Comparison of ENCODE assay signal across 12 cellular contexts in the genomic region with DNA sequence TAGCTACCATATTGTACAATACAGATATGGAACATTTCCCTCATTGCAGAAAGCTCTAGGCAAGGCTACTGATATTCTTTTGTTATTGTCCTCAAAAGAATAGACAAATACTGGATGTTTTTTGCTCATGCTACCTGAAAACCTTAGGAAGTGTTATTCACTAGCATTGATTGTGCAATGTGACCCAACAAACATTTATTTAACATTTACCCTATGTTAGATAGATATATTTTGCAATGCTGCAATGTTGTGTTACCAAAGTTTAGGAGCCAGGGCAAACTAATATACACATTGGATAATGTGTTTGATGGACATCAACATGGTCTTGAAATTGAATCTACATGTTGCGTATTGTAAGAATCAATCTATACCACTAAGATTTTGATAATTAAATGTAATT.
A peak's percentile ranks its signal among the peaks of the same experiment; 100 is the strongest.
DNase-seq lines count a peak whose midpoint lies in the region; ATAC-seq and TF ChIP-seq lines count a peak whose summit lies in the region.
"Had no signal": no experiment of that assay in that cellular context is flagged by ENCODE, and none has a peak within 500 bp of the region (broad histone marks: within the 10 kb centered on the region; RNA-seq: fewer than 3 reads in every experiment).

No MANE protein-coding gene starts in this region.

- H3K36me3 ChIP-seq in HCT116 (ENCODE audit: control insufficient read depth in 1 of 2, insufficient read depth in 2 of 2, low read length in 2 of 2) (no peaks in the 10 kb centered on the region), liver (ENCODE audit: control insufficient read depth in 4 of 4, insufficient read depth in 3 of 4, low read depth in 1 of 4, low read length in 3 of 4) (no peaks in the 10 kb centered on the region), osteoblast (ENCODE audit: insufficient read depth, low read length) (no peaks in the 10 kb centered on the region), MM.1S (replicated peaks; ENCODE audit: insufficient read depth, low read length) (no peaks in the 10 kb centered on the region)
- H3K36me3 ChIP-seq: SJSA1 had no signal

- H3K27ac ChIP-seq in HCT116 (ENCODE audit: low read depth, low read length) (no peak overlapping the region), liver (ENCODE audit: low read depth in 1 of 2, low read length in 2 of 2) (no peak overlapping the region), osteoblast (ENCODE audit: low read depth, low read length) (no peak overlapping the region), MM.1S (ENCODE audit: low read length) (no peak overlapping the region)
- H3K27ac ChIP-seq: SJSA1 had no signal

- 96% methylated on average over 1 of the region's 1 CpG for WGBS in liver

- H3K9me3 ChIP-seq in HCT116 (ENCODE audit: control insufficient read depth in 1 of 2, insufficient read depth in 1 of 2, low read depth in 1 of 2, low read length in 2 of 2): no peaks in the 10 kb centered on the region
- no peaks in the 10 kb centered on the region for H3K9me3 ChIP-seq in liver (ENCODE audit: control insufficient read depth in 4 of 4, low read length in 3 of 4)
- no peaks in the 10 kb centered on the region for H3K9me3 ChIP-seq in osteoblast (ENCODE audit: low read depth, low read length)
- no peaks in the 10 kb centered on the region for H3K9me3 ChIP-seq in MM.1S (replicated peaks; ENCODE audit: insufficient read depth, low read length)
- H3K9me3 ChIP-seq: SJSA1 had no signal

- TF ChIP-seq POLR2A in HCT116 (IDR thresholded peaks at IDR 0.05; ENCODE audit: borderline replicate concordance, extremely low read depth, insufficient read depth, insufficient read length): no peak

- H3K4me1 ChIP-seq in HCT116 (ENCODE audit: control insufficient read depth in 1 of 2, insufficient read depth in 2 of 2, low read length in 2 of 2) (no peaks in the 10 kb centered on the region), liver (ENCODE audit: control insufficient read depth in 4 of 4, insufficient read depth in 4 of 4, low read length in 3 of 4) (peaks cover 0 to 19% (median 6%) of the 10 kb centered on the region in 4 donors), osteoblast (ENCODE audit: insufficient read depth, low read length) (peaks cover 21% of the 10 kb centered on the region), MM.1S (ENCODE audit: low read length) (no peaks in the 10 kb centered on the region)
- H3K4me1 ChIP-seq: SJSA1 had no signal

- CTCF ChIA-PET in HCT116 (lab: Charles Lee): interaction anchor here (0.7 to 1.3 kb wide), 6 partner anchors 10 to 622 kb away, joined by 3 to 12 read pairs (median 6); no protein-coding TSS in a partner anchor

- intact Hi-C loops in HCT116 (cut with micrococcal nuclease): loop anchor here (1.0 kb wide), 1 partner anchor 327 kb away; no protein-coding TSS in a partner anchor

- TF ChIP-seq RAD21 in HCT116 (IDR thresholded peaks at IDR 0.05; ENCODE audit: low read depth) (no peak), liver (IDR thresholded peaks at IDR 0.05) (no peak)

- H3F3A ChIP-seq in MM.1S (ENCODE audit: insufficient read depth, low read length): no peaks in the 10 kb centered on the region

- TF ChIP-seq CTCF in HCT116 (IDR thresholded peaks at IDR 0.05 in 2 of 3, conservative IDR thresholded peaks at IDR 0.05 in 1 of 3; ENCODE audit: borderline replicate concordance in 1 of 3, insufficient read depth in 1 of 3, low read depth in 2 of 3, low read length in 2 of 3): no peak
- no peak for TF ChIP-seq CTCF in liver (IDR thresholded peaks at IDR 0.05; ENCODE audit: low read depth, low read length, missing input control)
- TF ChIP-seq CTCF in osteoblast (IDR thresholded peaks at IDR 0.05; ENCODE audit: extremely low read depth, low read depth, low read length): no peak
- no peak for TF ChIP-seq CTCF in MM.1S (IDR thresholded peaks at IDR 0.05; ENCODE audit: low read length)

- no peak for ATAC-seq in HCT116
- no peak for ATAC-seq in HG03457 (IDR thresholded peaks at IDR 0.05; ENCODE audit: unreplicated experiment)

- H4K20me1 ChIP-seq in HCT116 (ENCODE audit: insufficient read depth) (no peaks in the 10 kb centered on the region), osteoblast (ENCODE audit: insufficient read depth, low read length) (no peaks in the 10 kb centered on the region), MM.1S (ENCODE audit: insufficient read depth, low read length) (no peaks in the 10 kb centered on the region)

- H3K27me3 ChIP-seq in HCT116 (ENCODE audit: insufficient read depth, low read length) (0 out of 2 replicates have a peak, but pooled peaks cover under 1% of the 10 kb centered on the region), liver (ENCODE audit: control insufficient read depth in 4 of 4, insufficient read depth in 4 of 4, low read length in 3 of 4) (no peaks in the 10 kb centered on the region), osteoblast (ENCODE audit: insufficient read depth, low read length) (no peaks in the 10 kb centered on the region), MM.1S (replicated peaks; ENCODE audit: insufficient read depth, low read length) (no peaks in the 10 kb centered on the region)
- H3K27me3 ChIP-seq: SJSA1 had no signal

- no TSS peak for BruUV-seq in HCT116 (replicated peaks; lab: Mats Ljungman, UMichigan)

- DNase-seq in HCT116 (ENCODE audit: low read depth, low spot score): no peak
- peak; percentile 58 for DNase-seq in NCI-H69 (lab: John Stamatoyannopoulos, UW)
- DNase-seq in osteoblast (ENCODE audit: insufficient read length, low spot score, missing footprints): no peak
- DNase-seq in activated effector memory CD4-positive, alpha-beta T cell treated with anti-CD3 and anti-CD28 coated beads, Interleukin-2, amount 50 U/mL, for 16 hours: no peak
- DNase-seq in MM.1S: no peak
- DNase-seq: CD4-positive, alpha-beta memory T cell; DND-41; MV-4-11; NCI-H1436 treated with DMSO at 0.1 percent for 48 hours had no signal

- H3K4me2 ChIP-seq in HCT116 (ENCODE audit: low read length) (no peak overlapping the region), osteoblast (ENCODE audit: insufficient read depth, low read length) (no peak overlapping the region), MM.1S (ENCODE audit: low read depth, low read length) (no peak overlapping the region)

- no peak overlapping the region for H3K9ac ChIP-seq in HCT116 (ENCODE audit: low read length)
- H3K9ac ChIP-seq in liver (ENCODE audit: low read depth in 1 of 2, low read length in 2 of 2): no peak overlapping the region
- H3K9ac ChIP-seq in MM.1S (ENCODE audit: low read length): no peak overlapping the region

- H3K4me3 ChIP-seq in HCT116 (replicated peaks in 1 of 2; ENCODE audit: low read depth in 1 of 2, low read length in 2 of 2) (no peak overlapping the region), liver (ENCODE audit: low read depth in 1 of 3, low read length in 3 of 3) (no peak overlapping the region), osteoblast (ENCODE audit: insufficient read depth, low read length) (no peak overlapping the region), MM.1S (ENCODE audit: low read length) (no peak overlapping the region)
- H3K4me3 ChIP-seq: SJSA1 had no signal

- H2AFZ ChIP-seq in HCT116 (ENCODE audit: low read depth, low read length, poor library complexity, severe bottlenecking) (peak overlapping the region; percentile 75), osteoblast (ENCODE audit: low read length) (peak overlapping the region; percentile 53), MM.1S (ENCODE audit: low read length) (no peak overlapping the region)

- H3K79me2 ChIP-seq in HCT116 (ENCODE audit: insufficient read depth, low read length): no peaks in the 10 kb centered on the region
- H3K79me2 ChIP-seq in osteoblast (ENCODE audit: insufficient read depth, low read length): no peaks in the 10 kb centered on the region
- no peaks in the 10 kb centered on the region for H3K79me2 ChIP-seq in MM.1S (ENCODE audit: low read length)

- RAD21 ChIA-PET in HCT116 (lab: Charles Lee; ENCODE audit: low non-redundant PET in 1 of 2, low total read pairs in 2 of 2, uncharacterized antibody in 2 of 2, unreplicated experiment in 2 of 2): interaction anchor here in 1 of 2 experiments (0.7 kb wide), 1 partner anchor 62 kb away, joined by 3 read pairs; no protein-coding TSS in a partner anchor

- POLR2A ChIA-PET in HCT116 (lab: Charles Lee): no interaction called here

- H3K9me2 ChIP-seq in HCT116 (ENCODE audit: insufficient read depth) (no peaks in the 10 kb centered on the region), MM.1S (replicated peaks; ENCODE audit: insufficient read depth, low read length) (no peaks in the 10 kb centered on the region)

TF ChIP-seq in HCT116, 20 proteins besides CTCF, POLR2A, EP300 and RAD21 (continues in another document):
- TF ChIP-seq SIN3A (IDR thresholded peaks at IDR 0.05; ENCODE audit: low read depth) (no peak), YY1 (IDR thresholded peaks at IDR 0.05; ENCODE audit: extremely low read depth, insufficient replicate concordance, low read depth, low read length) (no peak), CBX3 (IDR thresholded peaks at IDR 0.05; ENCODE audit: low read depth) (no peak), POLR2AphosphoS5 (IDR thresholded peaks at IDR 0.05; ENCODE audit: low read depth, low read length) (no peak)

TF ChIP-seq in liver, 16 proteins besides CTCF, POLR2A, EP300 and RAD21 (continues in another document):
- TF ChIP-seq YY1 (IDR thresholded peaks at IDR 0.05): no peak
- TF ChIP-seq HNF4A (conservative IDR thresholded peaks at IDR 0.05): peak; percentile 16 to 61
- TF ChIP-seq TAF1 (conservative IDR thresholded peaks at IDR 0.05): no peak
- TF ChIP-seq, protein P1, sequence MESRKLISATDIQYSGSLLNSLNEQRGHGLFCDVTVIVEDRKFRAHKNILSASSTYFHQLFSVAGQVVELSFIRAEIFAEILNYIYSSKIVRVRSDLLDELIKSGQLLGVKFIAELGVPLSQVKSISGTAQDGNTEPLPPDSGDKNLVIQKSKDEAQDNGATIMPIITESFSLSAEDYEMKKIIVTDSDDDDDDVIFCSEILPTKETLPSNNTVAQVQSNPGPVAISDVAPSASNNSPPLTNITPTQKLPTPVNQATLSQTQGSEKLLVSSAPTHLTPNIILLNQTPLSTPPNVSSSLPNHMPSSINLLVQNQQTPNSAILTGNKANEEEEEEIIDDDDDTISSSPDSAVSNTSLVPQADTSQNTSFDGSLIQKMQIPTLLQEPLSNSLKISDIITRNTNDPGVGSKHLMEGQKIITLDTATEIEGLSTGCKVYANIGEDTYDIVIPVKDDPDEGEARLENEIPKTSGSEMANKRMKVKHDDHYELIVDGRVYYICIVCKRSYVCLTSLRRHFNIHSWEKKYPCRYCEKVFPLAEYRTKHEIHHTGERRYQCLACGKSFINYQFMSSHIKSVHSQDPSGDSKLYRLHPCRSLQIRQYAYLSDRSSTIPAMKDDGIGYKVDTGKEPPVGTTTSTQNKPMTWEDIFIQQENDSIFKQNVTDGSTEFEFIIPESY (IDR thresholded peaks at IDR 0.05): no peak
- no peak for TF ChIP-seq GABPA (IDR thresholded peaks at IDR 0.05 in 1 of 2, conservative IDR thresholded peaks at IDR 0.05 in 1 of 2)
- TF ChIP-seq RXRA (IDR thresholded peaks at IDR 0.05): peak in 1 of 2 donors; percentile 64
- TF ChIP-seq FOXA2 (IDR thresholded peaks at IDR 0.05): no peak
- TF ChIP-seq EGR1 (IDR thresholded peaks at IDR 0.05; ENCODE audit: low read depth in 2 of 2): no peak
- TF ChIP-seq FOXA1 (IDR thresholded peaks at IDR 0.05): no peak
- TF ChIP-seq NR2F2 (IDR thresholded peaks at IDR 0.05): no peak
- TF ChIP-seq JUND (IDR thresholded peaks at IDR 0.05): no peak
